ENCODE assay signal across 25 cellular contexts in the genomic region with DNA sequence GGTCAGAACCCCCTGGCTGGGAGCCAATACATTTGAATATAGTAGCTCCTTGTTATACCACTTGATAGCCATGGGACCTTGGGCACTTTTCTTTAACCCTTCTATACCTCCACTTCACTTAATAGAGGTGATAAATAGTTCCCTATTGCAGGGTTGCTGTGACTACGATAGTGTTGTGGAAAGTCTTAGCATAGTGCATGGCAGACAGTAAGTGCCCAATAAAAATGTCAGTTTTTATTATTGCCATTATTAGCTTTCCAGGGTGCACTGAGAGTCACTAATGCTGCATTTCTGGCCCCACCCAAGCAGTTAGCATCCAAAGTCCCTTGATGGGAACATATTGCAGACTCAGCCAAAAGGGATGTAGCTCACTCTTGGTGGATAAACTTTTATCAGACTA. TPM values are rescaled to one million over a fixed set of nuclear protein-coding genes. Genes with fewer than 3 reads are reported as not detected.
DNase-seq lines count a peak whose midpoint lies in the region; ATAC-seq, FAIRE-seq and TF ChIP-seq lines count a peak whose summit lies in the region.
"Had no signal": no experiment of that assay in that cellular context is flagged by ENCODE, and none has a peak within 500 bp of the region (broad histone marks: within the 10 kb centered on the region; RNA-seq: fewer than 3 reads in every experiment).

No MANE protein-coding gene starts in this region.

- intact Hi-C loops in HepG2 (cut with micrococcal nuclease; ENCODE audit: unreplicated experiment): no loop called here
- intact Hi-C loops in right lobe of liver (cut with DNase I): no loop called here
- intact Hi-C loops in sigmoid colon (cut with DNase I): no loop called here

- no peaks in the 10 kb centered on the region for H3K36me3 Mint-ChIP-seq in WTC11
- H3K36me3 Mint-ChIP-seq: CD4-positive, alpha-beta memory T cell had no signal

- no peak for ATAC-seq in HepG2
- no peak for ATAC-seq in right lobe of liver
- ATAC-seq in WTC11: no peak
- ATAC-seq: GM23338, HCT116 had no signal

- H3K4me3 Mint-ChIP-seq in WTC11: no peak overlapping the region
- H3K4me3 Mint-ChIP-seq: CD4-positive, alpha-beta memory T cell; GM23338; H9; HFFc6 had no signal

- H3K4me2 ChIP-seq in HepG2 (ENCODE audit: low read depth, low read length) (no peak overlapping the region), hepatocyte (no peak overlapping the region)
- H3K4me2 ChIP-seq: GM23338 had no signal

- peaks cover 11% of the 10 kb centered on the region for H3K4me1 Mint-ChIP-seq in WTC11
- H3K4me1 Mint-ChIP-seq: CD4-positive, alpha-beta memory T cell had no signal

- TF ChIP-seq CTCF in HepG2 (CRISPR knock-in tag; IDR thresholded peaks at IDR 0.05): no peak
- no peak for TF ChIP-seq CTCF in right lobe of liver (IDR thresholded peaks at IDR 0.05)
- no peak for TF ChIP-seq CTCF in hepatocyte (IDR thresholded peaks at IDR 0.05; ENCODE audit: poor library complexity)
- no peak for TF ChIP-seq CTCF in sigmoid colon (IDR thresholded peaks at IDR 0.05)
- no peak for TF ChIP-seq CTCF in WTC11 (IDR thresholded peaks at IDR 0.05)

- H3K9me3 ChIP-seq in HepG2 (ENCODE audit: low read length): no peaks in the 10 kb centered on the region
- H3K9me3 ChIP-seq in right lobe of liver: no peaks in the 10 kb centered on the region
- no peaks in the 10 kb centered on the region for H3K9me3 ChIP-seq in hepatocyte (ENCODE audit: low read depth)
- no peaks in the 10 kb centered on the region for H3K9me3 ChIP-seq in sigmoid colon

- FAIRE-seq in HepG2 (lab: Jason Lieb, UNC): no peak
- FAIRE-seq: GM12891, GM18507 had no signal

- no TSS peak for BruUV-seq in HepG2 (replicated peaks; lab: Mats Ljungman, UMichigan)

- H3K4me3 ChIP-seq in HepG2 (replicated peaks in 1 of 3; ENCODE audit: insufficient read depth in 1 of 3, low read depth in 2 of 3, low read length in 3 of 3) (no peak overlapping the region), right lobe of liver (no peak overlapping the region), hepatocyte (no peak overlapping the region), sigmoid colon (no peak overlapping the region)
- H3K4me3 ChIP-seq: GM23338 had no signal

- H3K27me3 ChIP-seq in HepG2 (ENCODE audit: control insufficient read depth in 1 of 2, insufficient read depth in 2 of 2, low read length in 2 of 2): no peaks in the 10 kb centered on the region
- no peaks in the 10 kb centered on the region for H3K27me3 ChIP-seq in right lobe of liver
- no peaks in the 10 kb centered on the region for H3K27me3 ChIP-seq in hepatocyte
- no peaks in the 10 kb centered on the region for H3K27me3 ChIP-seq in sigmoid colon

- no peaks in the 10 kb centered on the region for H4K20me1 ChIP-seq in HepG2 (ENCODE audit: insufficient read depth, low read length)
- H4K20me1 ChIP-seq in hepatocyte (ENCODE audit: insufficient read depth, poor library complexity, severe bottlenecking): no peaks in the 10 kb centered on the region

- H3K27ac ChIP-seq in HepG2 (ENCODE audit: extremely low read length, insufficient read depth, low read length): no peak overlapping the region
- H3K27ac ChIP-seq in right lobe of liver: no peak overlapping the region
- peak overlapping the region; percentile 22 for H3K27ac ChIP-seq in hepatocyte
- H3K27ac ChIP-seq in sigmoid colon: peak overlapping the region in 1 of 4 donors; percentile 47

- H3K9ac ChIP-seq in HepG2 (ENCODE audit: insufficient read depth, low read depth, low read length): no peak overlapping the region

- CTCF ChIA-PET in HepG2 (lab: Yijun Ruan, JAX; ENCODE audit: low intra/inter-chr PET ratio, low total read pairs): no interaction called here
- CTCF ChIA-PET in WTC11 (lab: Charles Lee): interaction anchor here (0.7 to 1.4 kb wide), 2 partner anchors 120 to 397 kb away, joined by 3 to 6 read pairs; no protein-coding TSS in a partner anchor

- no peaks in the 10 kb centered on the region for H3K9me2 ChIP-seq in hepatocyte (replicated peaks; ENCODE audit: insufficient read depth)

- H3K4me1 ChIP-seq in HepG2 (ENCODE audit: insufficient read depth, low read length) (peaks cover 6% of the 10 kb centered on the region), right lobe of liver (peaks cover 0 to 8% (median 4%) of the 10 kb centered on the region in 4 donors), hepatocyte (ENCODE audit: insufficient read depth) (peaks cover 15% of the 10 kb centered on the region), sigmoid colon (peaks cover 0 to 33% (median 21%) of the 10 kb centered on the region in 4 donors)

- H2AFZ ChIP-seq in HepG2 (ENCODE audit: low read length) (no peak overlapping the region), hepatocyte (no peak overlapping the region)
- H2AFZ ChIP-seq: GM23338 had no signal

- WGBS in HepG2 (ENCODE audit: low lambda C conversion rate): 89% methylated on average over 1 of the region's 1 CpG
- 86% methylated on average over 1 of the region's 1 CpG for WGBS in right lobe of liver (ENCODE audit: insufficient coverage, low coverage, low lambda C conversion rate, missing lambda C conversion rate)
- 29% methylated on average over 1 of the region's 1 CpG for WGBS in hepatocyte (ENCODE audit: low lambda C conversion rate, missing lambda C conversion rate)
- 66 to 80% methylated on average over 1 of the region's 1 CpG for WGBS in sigmoid colon, 2 donors

- no peaks in the 10 kb centered on the region for H3K27me3 Mint-ChIP-seq in WTC11 (ENCODE audit: low read depth)

- TF ChIP-seq POLR2A in HepG2 (IDR thresholded peaks at IDR 0.05; ENCODE audit: insufficient read depth in 1 of 2, low read depth in 2 of 2, low read length in 2 of 2) (no peak), right lobe of liver (IDR thresholded peaks at IDR 0.05) (no peak), sigmoid colon (IDR thresholded peaks at IDR 0.05) (no peak)

- DNase-seq in HepG2 (ENCODE audit: low spot score) (no peak), right lobe of liver (no peak), hepatocyte (ENCODE audit: low spot score) (peak; percentile 31), sigmoid colon (no peak), WTC11 (ENCODE audit: low spot score) (no peak), D341Med (ENCODE audit: low spot score) (no peak)
- DNase-seq in activated CD4-positive, alpha-beta T cell treated with anti-CD3 and anti-CD28 coated beads for 48 hours: no peak
- DNase-seq: 8988T; C1 segment of cervical spinal cord; Calu3; CD4-positive, alpha-beta memory T cell; COR-L47; DMS53; DMS79 treated with DMSO at 0.1 percent for 48 hours; GF-D8; H9; HFFc6 had no signal

- peaks cover 4% of the 10 kb centered on the region; the same call in 1 of the 2 replicates for H3K9me3 Mint-ChIP-seq in WTC11
- H3K9me3 Mint-ChIP-seq: GM23338, H9 had no signal

- H3K27ac Mint-ChIP-seq in WTC11: no peak overlapping the region
- H3K27ac Mint-ChIP-seq: CD4-positive, alpha-beta memory T cell; GM23338; H9; HFFc6 had no signal

- in situ Hi-C loops in HepG2 (cut with HindIII; ENCODE audit: extremely low pct_ligation_motif_present, low pct_unique_long_range_greater_than_20kb): no loop called here

- H3K36me3 ChIP-seq in HepG2 (replicated peaks in 1 of 2; ENCODE audit: control insufficient read depth in 1 of 2, insufficient read depth in 2 of 2, low read length in 2 of 2) (no peaks in the 10 kb centered on the region), right lobe of liver (no peaks in the 10 kb centered on the region), hepatocyte (replicated peaks; ENCODE audit: insufficient read depth, low read depth) (no peaks in the 10 kb centered on the region), sigmoid colon (no peaks in the 10 kb centered on the region)

- TF ChIP-seq RAD21 in HepG2 (CRISPR knock-in tag; IDR thresholded peaks at IDR 0.05): no peak

- H3K79me2 ChIP-seq in HepG2 (ENCODE audit: insufficient read depth, low read length): no peaks in the 10 kb centered on the region
- no peaks in the 10 kb centered on the region for H3K79me2 ChIP-seq in hepatocyte

- TF ChIP-seq EP300 in HepG2 (IDR thresholded peaks at IDR 0.05; ENCODE audit: low read depth in 2 of 2, low read length in 2 of 2): no peak
- TF ChIP-seq EP300 in HepG2 (CRISPR knock-in tag; IDR thresholded peaks at IDR 0.05; ENCODE audit: borderline replicate concordance): no peak
- TF ChIP-seq EP300 in sigmoid colon (IDR thresholded peaks at IDR 0.05): peak; percentile 35 to 62 (median 48)

- POLR2A ChIA-PET in HepG2 (lab: Yijun Ruan, JAX): no interaction called here
- POLR2A ChIA-PET in WTC11 (lab: Charles Lee): no interaction called here

TF ChIP-seq in HepG2, 621 proteins besides CTCF, POLR2A, EP300 and RAD21 (continues in another document):
- peak; percentile 9; the same call in 1 of the 2 replicates for TF ChIP-seq MAFF (IDR thresholded peaks at IDR 0.05; ENCODE audit: low read depth, low read length)

TF ChIP-seq in WTC11, 78 proteins besides CTCF, POLR2A, EP300 and RAD21 (continues in another document):
- TF ChIP-seq TP53 (CRISPR knock-in tag; IDR thresholded peaks at IDR 0.05): no peak

RNA-seq across cellular contexts. Expression of a gene that starts 41.5 kb away (rescaled TPM):
- 0.58 TPM in 1 of 2 replicates, not detected in the other for total RNA-seq in HepG2 (2016; rRNA removed; fragmentation: Illumina TruSeq; extraction: Trizol)
- 0.30 and 0.79 TPM in 2 replicates for total RNA-seq in HepG2 (2016; cell fraction: cytosol; rRNA removed; fragmentation: Illumina TruSeq; extraction: Trizol; ENCODE audit: low read depth)
- 0.50 TPM in 1 of 2 replicates, not detected in the other for total RNA-seq in HepG2 (2016; cell fraction: insoluble cytoplasmic fraction; rRNA removed; fragmentation: Illumina TruSeq; extraction: Trizol)
- 0.21 and 0.34 TPM in 2 replicates for total RNA-seq in HepG2 (2016; cell fraction: membrane; rRNA removed; fragmentation: Illumina TruSeq; extraction: Trizol)
- total RNA-seq in HepG2 (2016; cell fraction: nucleus; rRNA removed; fragmentation: Illumina TruSeq; extraction: Trizol): 1.2 and 2.2 TPM in 2 replicates
- polyA plus RNA-seq in HepG2 (2011; rRNA removed): 0.82 and 3.4 TPM in 2 replicates
- 1.0 and 1.1 TPM in 2 replicates for polyA plus RNA-seq in HepG2 (2011; cell fraction: cytosol; rRNA removed)
- 19.4 and 19.7 TPM in 2 replicates for polyA plus RNA-seq in HepG2 (2011; cell fraction: nucleus; rRNA removed)
- 1.0 and 1.6 TPM in 2 replicates for polyA plus RNA-seq in HepG2 (2012)
- polyA plus RNA-seq in HepG2 (2016; cell fraction: cytosol; fragmentation: Illumina TruSeq; extraction: Trizol; ENCODE audit: low read depth): 0.36 TPM in 1 of 2 replicates, not detected in the other
- polyA plus RNA-seq in HepG2 (2016; cell fraction: insoluble cytoplasmic fraction; fragmentation: Illumina TruSeq; extraction: Trizol; ENCODE audit: low read depth): not detected in 2 replicates
- not detected in 2 replicates for polyA plus RNA-seq in HepG2 (2016; cell fraction: membrane; fragmentation: Illumina TruSeq; extraction: Trizol; ENCODE audit: low read depth)
- polyA plus RNA-seq in HepG2 (2016; cell fraction: nucleus; fragmentation: Illumina TruSeq; extraction: Trizol; ENCODE audit: insufficient read depth, low read depth): 3.1 and 3.9 TPM in 2 replicates
- 0.42 and 1.4 TPM in 2 replicates for polyA minus RNA-seq in HepG2 (2011; rRNA and poly(A)+ RNA removed; ENCODE audit: low replicate concordance)
- polyA minus RNA-seq in HepG2 (2011; cell fraction: cytosol; rRNA and poly(A)+ RNA removed): not detected in 2 replicates
- polyA minus RNA-seq in HepG2 (2011; cell fraction: nucleus; rRNA and poly(A)+ RNA removed): 2.2 TPM in 2 replicates
- not detected for total RNA-seq in right lobe of liver
- 1.9 TPM in 1 of 2 replicates, not detected in the other for total RNA-seq in hepatocyte
- polyA plus RNA-seq in hepatocyte: 0.41 and 0.45 TPM in 2 replicates
- 1 to 10 TPM in 1 of 4 donors, not detected in 3; 1.8 TPM for total RNA-seq in sigmoid colon
- under 1 TPM in 1 of 3 donors, not detected in 2; 0.26 TPM for polyA plus RNA-seq in sigmoid colon
- 2.0 to 3.1 TPM (median 2.3 TPM) in 3 replicates for total RNA-seq in WTC11 (2021)
- total RNA-seq: A673, Calu3, Daoy, G401, H4, HFFc6 had no signal
- polyA plus RNA-seq: CD4-positive, alpha-beta memory T cell had no signal
